7 cellular contexts compared by ENCODE assay signal in the genomic region with DNA sequence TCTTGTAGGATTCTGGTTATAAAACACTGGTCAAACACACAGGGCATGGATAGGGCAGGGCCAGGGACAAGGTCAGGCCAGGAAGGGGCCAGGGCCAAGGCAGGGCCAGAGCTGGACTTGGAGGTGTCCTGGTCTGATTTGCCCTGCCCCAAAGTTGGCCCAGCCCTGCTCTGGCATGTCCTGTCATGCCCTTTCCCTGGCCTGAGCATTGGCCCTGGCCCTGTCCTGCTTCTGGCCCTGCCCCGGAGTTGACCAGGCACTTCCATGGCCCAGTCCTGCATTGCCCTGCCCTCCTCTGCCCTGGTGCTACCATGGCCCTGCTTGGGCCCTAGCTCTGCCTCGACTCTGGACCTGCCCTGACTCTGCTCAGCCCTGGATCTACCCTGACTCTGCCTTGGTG.
DNase-seq lines count a peak whose midpoint lies in the region; ATAC-seq and TF ChIP-seq lines count a peak whose summit lies in the region.
"Not testable (repeated sequence)": the region's sequence is repeated elsewhere in the genome, so short reads cannot be mapped to it uniquely, and the experiment has no call there.

No MANE protein-coding gene starts in this region.

- H2BK5ac ChIP-seq in trophoblast cell (ENCODE audit: low read depth, low read length, poor library complexity) = not testable (repeated sequence)

- not testable (repeated sequence) for H3K4me1 Mint-ChIP-seq in activated CD4-positive, alpha-beta T cell treated with anti-CD3 and anti-CD28 coated beads, Interleukin-2, amount 10 ng/mL, durations not matched to agents 24 days and 14 days

- H2AFZ ChIP-seq in trophoblast cell (ENCODE audit: insufficient read depth, low read length, poor library complexity) = not testable (repeated sequence)

- DNase-seq in G401 (ENCODE audit: low spot score) (peak; percentile 3), colonic mucosa (peak; percentile 17), cardiac septum (ENCODE audit: low spot score) (peak; percentile 75), right lobe of liver (peak in 2 of 3 donors; percentile 50 to 66), suprapubic skin (ENCODE audit: low spot score in 2 of 2) (peak; percentile 49 to 81)
- peak; percentile 50 for DNase-seq in activated CD4-positive, alpha-beta T cell treated with anti-CD3 and anti-CD28 coated beads, Interleukin-2, amount 10 ng/mL, durations not matched to agents 24 days and 14 days
- DNase-seq in trophoblast cell = not testable (repeated sequence)

- H3K9me3 ChIP-seq in colonic mucosa; right lobe of liver; trophoblast cell (ENCODE audit: insufficient read depth, low read depth, low read length); suprapubic skin: not testable (repeated sequence)

- TF ChIP-seq EP300 in suprapubic skin (IDR thresholded peaks at IDR 0.05) = not testable (repeated sequence)

- H3K4me3 ChIP-seq in colonic mucosa; right lobe of liver; trophoblast cell (ENCODE audit: low read depth, low read length); suprapubic skin: not testable (repeated sequence)

- not testable (repeated sequence) for H3K23ac ChIP-seq in trophoblast cell (ENCODE audit: low read length)

- not testable (repeated sequence) for H4K8ac ChIP-seq in trophoblast cell (ENCODE audit: low read depth, low read length)

- H3K4ac ChIP-seq in trophoblast cell (ENCODE audit: low read depth, low read length) = not testable (repeated sequence)

- H3K4me3 Mint-ChIP-seq in activated CD4-positive, alpha-beta T cell treated with anti-CD3 and anti-CD28 coated beads, Interleukin-2, amount 10 ng/mL, durations not matched to agents 24 days and 14 days = not testable (repeated sequence)

- not testable (repeated sequence) for H3K27me3 Mint-ChIP-seq in activated CD4-positive, alpha-beta T cell treated with anti-CD3 and anti-CD28 coated beads, Interleukin-2, amount 10 ng/mL, durations not matched to agents 24 days and 14 days

- not testable (repeated sequence) for H4K12ac ChIP-seq in trophoblast cell (ENCODE audit: low read depth, low read length)

- H3K36me3 ChIP-seq in colonic mucosa; right lobe of liver; trophoblast cell (ENCODE audit: control insufficient read depth in 1 of 2, insufficient read depth in 2 of 2, low read length in 2 of 2); suprapubic skin: not testable (repeated sequence)

- TF ChIP-seq CTCF in colonic mucosa (IDR thresholded peaks at IDR 0.05); right lobe of liver (IDR thresholded peaks at IDR 0.05); suprapubic skin (IDR thresholded peaks at IDR 0.05): not testable (repeated sequence)

- H3K79me2 ChIP-seq in trophoblast cell (ENCODE audit: control insufficient read depth, insufficient read depth, low read length, poor library complexity) = not testable (repeated sequence)

- not testable (repeated sequence) for H4K91ac ChIP-seq in trophoblast cell (ENCODE audit: low read depth, low read length)

- not testable (repeated sequence) for H3K9ac ChIP-seq in colonic mucosa (ENCODE audit: low read depth in 2 of 2, low read length in 2 of 2); trophoblast cell (ENCODE audit: low read length)

- H3K4me1 ChIP-seq in colonic mucosa; right lobe of liver; trophoblast cell (ENCODE audit: control insufficient read depth in 1 of 2, insufficient read depth in 2 of 2, low read length in 2 of 2); suprapubic skin: not testable (repeated sequence)

- H2AK5ac ChIP-seq in trophoblast cell (ENCODE audit: low read length) = not testable (repeated sequence)

- H3K14ac ChIP-seq in trophoblast cell (ENCODE audit: low read length) = peak overlapping the region; percentile 48

- not testable (repeated sequence) for H3K27ac ChIP-seq in colonic mucosa; right lobe of liver; trophoblast cell (ENCODE audit: low read depth, low read length); suprapubic skin

- not testable (repeated sequence) for H3K79me1 ChIP-seq in trophoblast cell (ENCODE audit: low read length)

- H3K4me2 ChIP-seq in trophoblast cell (ENCODE audit: low read length) = not testable (repeated sequence)

- H3K36me3 Mint-ChIP-seq in activated CD4-positive, alpha-beta T cell treated with anti-CD3 and anti-CD28 coated beads, Interleukin-2, amount 10 ng/mL, durations not matched to agents 24 days and 14 days (ENCODE audit: low read depth) = not testable (repeated sequence)

- in situ Hi-C loops in G401 (cut with HindIII; ENCODE audit: low sequenced_read_pairs) = not testable (repeated sequence)

- intact Hi-C loops in activated CD4-positive, alpha-beta T cell treated with anti-CD3 and anti-CD28 coated beads, Interleukin-2, amount 10 ng/mL, durations not matched to agents 24 days and 14 days (cut with micrococcal nuclease); colonic mucosa (cut with DNase I); cardiac septum (cut with DNase I); right lobe of liver (cut with DNase I): not testable (repeated sequence)

- ATAC-seq in right lobe of liver = not testable (repeated sequence)

- H3K9me3 Mint-ChIP-seq in activated CD4-positive, alpha-beta T cell treated with anti-CD3 and anti-CD28 coated beads, Interleukin-2, amount 10 ng/mL, durations not matched to agents 24 days and 14 days = not testable (repeated sequence)

- WGBS in right lobe of liver (ENCODE audit: insufficient coverage, low coverage, low lambda C conversion rate, missing lambda C conversion rate) = no CpG with 5 or more reads among the region's 2 CpGs
- WGBS in trophoblast cell (ENCODE audit: extremely low coverage, insufficient coverage, insufficient read length) = no CpG with 5 or more reads among the region's 2 CpGs
- 86% methylated on average over 1 of the region's 2 CpGs for WGBS in suprapubic skin

- not testable (repeated sequence) for H3K27me3 ChIP-seq in colonic mucosa; right lobe of liver; trophoblast cell (ENCODE audit: insufficient read depth, low read length); suprapubic skin

- H2BK12ac ChIP-seq in trophoblast cell (ENCODE audit: low read length) = not testable (repeated sequence)

- not testable (repeated sequence) for H2BK120ac ChIP-seq in trophoblast cell (ENCODE audit: insufficient read depth, low read length, poor library complexity)

- not testable (repeated sequence) for TF ChIP-seq POLR2A in right lobe of liver (IDR thresholded peaks at IDR 0.05); suprapubic skin (IDR thresholded peaks at IDR 0.05)

- not testable (repeated sequence) for H3K18ac ChIP-seq in trophoblast cell (ENCODE audit: low read length)

- not testable (repeated sequence) for H3K27ac Mint-ChIP-seq in activated CD4-positive, alpha-beta T cell treated with anti-CD3 and anti-CD28 coated beads, Interleukin-2, amount 10 ng/mL, durations not matched to agents 24 days and 14 days
